ENCODE assay signal across 18 cellular contexts in the genomic region with DNA sequence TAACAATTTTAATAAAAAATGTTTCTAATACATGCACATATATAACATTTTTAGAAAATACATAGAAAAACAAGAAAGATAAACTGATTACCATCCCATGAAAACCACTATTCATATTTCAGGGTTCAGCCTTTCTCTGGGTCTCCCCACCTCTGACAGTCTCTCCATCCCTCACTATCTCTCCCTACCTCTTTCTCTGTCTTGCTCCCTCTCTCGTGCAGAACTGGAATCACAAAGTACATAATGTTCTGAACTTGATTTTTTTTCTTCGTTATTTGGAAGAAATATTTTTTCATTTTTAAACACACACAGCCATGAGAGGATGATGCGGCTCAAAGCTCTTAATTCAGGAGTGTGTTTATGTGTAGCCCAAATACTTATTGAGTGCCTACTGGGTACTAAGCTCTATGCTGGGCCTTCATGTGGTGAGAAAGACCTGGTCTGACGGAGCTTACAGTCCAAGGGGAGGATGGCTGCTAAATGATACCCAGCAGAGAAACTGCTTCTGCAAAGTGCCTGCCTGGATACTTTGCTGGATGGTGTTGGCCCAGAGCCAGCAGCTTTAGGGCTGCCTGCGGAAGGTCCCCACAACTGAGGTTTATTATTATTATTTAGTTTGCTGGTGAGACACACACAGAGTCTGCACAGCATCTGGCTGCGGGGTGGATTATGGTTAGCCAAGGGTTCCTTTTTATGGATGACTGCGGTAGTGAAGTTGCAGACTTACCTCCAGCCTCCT. TPM values are rescaled to one million over a fixed set of nuclear protein-coding genes. Genes with fewer than 3 reads are reported as not detected.
A peak's percentile ranks its signal among the peaks of the same experiment; 100 is the strongest.
DNase-seq lines count a peak whose midpoint lies in the region; ATAC-seq and TF ChIP-seq lines count a peak whose summit lies in the region.
"Had no signal": no experiment of that assay in that cellular context is flagged by ENCODE, and none has a peak within 500 bp of the region (broad histone marks: within the 10 kb centered on the region; RNA-seq: fewer than 3 reads in every experiment).

No MANE protein-coding gene starts in this region.

- peaks cover 60% of the 10 kb centered on the region for H3K27me3 Mint-ChIP-seq in chondrocyte (ENCODE audit: low read depth)
- peaks cover 0 to 3% (median 0%) of the 10 kb centered on the region in 5 donors for H3K27me3 Mint-ChIP-seq in naive thymus-derived CD8-positive, alpha-beta T cell

- H3K4me1 ChIP-seq in left ventricle myocardium inferior (peaks cover 31% of the 10 kb centered on the region), mesendoderm (ENCODE audit: control insufficient read depth, low read depth, low read length) (no peaks in the 10 kb centered on the region)

- no peaks in the 10 kb centered on the region for H3K79me1 ChIP-seq in mesendoderm (ENCODE audit: low read length)

- H3K36me3 Mint-ChIP-seq in chondrocyte (ENCODE audit: low read depth), result no peaks in the 10 kb centered on the region
- H3K36me3 Mint-ChIP-seq in naive thymus-derived CD8-positive, alpha-beta T cell, result no peaks in the 10 kb centered on the region
- H3K36me3 Mint-ChIP-seq: naive B cell; stimulated activated effector memory CD8-positive, alpha-beta T cell treated with anti-CD3 and anti-CD28 coated beads, Interleukin-12 subunit alpha, Interleukin-12 subunit beta, amount 100 ng/mL, for 72 hours had no signal

- H2BK15ac ChIP-seq in mesendoderm (replicated peaks; ENCODE audit: low read depth), result no peak overlapping the region

- no CpG with 5 or more reads among the region's 7 CpGs for WGBS in mesendoderm (ENCODE audit: extremely low coverage, insufficient coverage, low lambda C conversion rate)

- ATAC-seq in Right ventricle myocardium inferior, result no peak
- no peak for ATAC-seq in GM18907 (IDR thresholded peaks at IDR 0.05; ENCODE audit: unreplicated experiment)
- ATAC-seq in naive thymus-derived CD8-positive, alpha-beta T cell, result no peak
- ATAC-seq: activated CD8-positive, alpha-beta T cell treated with anti-CD3 and anti-CD28 coated beads, Interleukin-2, amount 10 ng/mL, durations not matched to agents 7 days and 5 days; left colon; right cardiac atrium; stimulated activated effector memory CD8-positive, alpha-beta T cell treated with anti-CD3 and anti-CD28 coated beads, Interleukin-12 subunit alpha, Interleukin-12 subunit beta, amount 100 ng/mL, for 72 hours had no signal

- no peak overlapping the region for H3K4me3 ChIP-seq in left ventricle myocardium inferior
- no peak overlapping the region for H3K4me3 ChIP-seq in mesendoderm (ENCODE audit: low read length)
- H3K4me3 ChIP-seq: upper lobe of left lung had no signal

- H3K27ac ChIP-seq in left ventricle myocardium inferior (replicated peaks), result no peak overlapping the region
- H3K27ac ChIP-seq in mesendoderm (ENCODE audit: low read depth, low read length), result no peak overlapping the region
- H3K27ac ChIP-seq: upper lobe of left lung had no signal

- H3K56ac ChIP-seq in mesendoderm (ENCODE audit: low read length), result no peak overlapping the region

- H3K79me2 ChIP-seq in mesendoderm (ENCODE audit: control insufficient read depth, insufficient read depth, low read length), result no peaks in the 10 kb centered on the region

- intact Hi-C loops in left ventricle myocardium inferior (cut with micrococcal nuclease) (no loop called here), Right ventricle myocardium inferior (cut with DNase I) (no loop called here)

- TF ChIP-seq CTCF in left ventricle myocardium inferior (IDR thresholded peaks at IDR 0.05; ENCODE audit: borderline replicate concordance), result peak; percentile 22
- TF ChIP-seq CTCF in chondrocyte (IDR thresholded peaks at IDR 0.05), result peak; percentile 30

- H3K27me3 ChIP-seq in left ventricle myocardium inferior (ENCODE audit: low read depth) (peaks cover 16% of the 10 kb centered on the region), mesendoderm (ENCODE audit: insufficient read depth, low read length, poor library complexity) (no peaks in the 10 kb centered on the region)
- H3K27me3 ChIP-seq: upper lobe of left lung had no signal

- no peaks in the 10 kb centered on the region for H3K4me1 Mint-ChIP-seq in chondrocyte (ENCODE audit: low read depth)
- H3K4me1 Mint-ChIP-seq in naive thymus-derived CD8-positive, alpha-beta T cell, result peaks cover 10 to 48% (median 24%) of the 10 kb centered on the region in 4 donors

- no peaks in the 10 kb centered on the region for H3K9me3 ChIP-seq in left ventricle myocardium inferior (replicated peaks)
- H3K9me3 ChIP-seq: upper lobe of left lung had no signal

- no peak overlapping the region for H3K27ac Mint-ChIP-seq in chondrocyte (ENCODE audit: unreplicated experiment)
- peak overlapping the region in 1 of 10 donors; percentile 11 for H3K27ac Mint-ChIP-seq in naive thymus-derived CD8-positive, alpha-beta T cell
- H3K27ac Mint-ChIP-seq: activated CD8-positive, alpha-beta T cell treated with anti-CD3 and anti-CD28 coated beads, Interleukin-2, amount 10 ng/mL, durations not matched to agents 7 days and 5 days; naive B cell; stimulated activated effector memory CD8-positive, alpha-beta T cell treated with anti-CD3 and anti-CD28 coated beads, Interleukin-12 subunit alpha, Interleukin-12 subunit beta, amount 100 ng/mL, for 72 hours had no signal

- H3K4me2 ChIP-seq in mesendoderm (ENCODE audit: low read length), result no peak overlapping the region

- no peak overlapping the region for H4K5ac ChIP-seq in mesendoderm (ENCODE audit: low read length)

- no peak overlapping the region for H3K4ac ChIP-seq in mesendoderm (ENCODE audit: low read depth, low read length)

- H4K8ac ChIP-seq in mesendoderm (ENCODE audit: low read depth, low read length), result no peak overlapping the region

- H3K36me3 ChIP-seq in left ventricle myocardium inferior (no peaks in the 10 kb centered on the region), mesendoderm (ENCODE audit: control insufficient read depth, insufficient read depth, low read length) (no peaks in the 10 kb centered on the region)
- H3K36me3 ChIP-seq: upper lobe of left lung had no signal

- H3K18ac ChIP-seq in mesendoderm (ENCODE audit: low read length), result no peak overlapping the region

- DNase-seq in left ventricle myocardium inferior, result no peak
- no peak for DNase-seq in Right ventricle myocardium inferior (ENCODE audit: missing footprints)
- DNase-seq in NCI-H1105 treated with DMSO at 0.1 percent for 48 hours (lab: John Stamatoyannopoulos, UW), result peak; percentile 14
- DNase-seq in chondrocyte (ENCODE audit: low spot score), result no peak
- DNase-seq in mesendoderm, result no peak
- DNase-seq in GF-D8 (lab: John Stamatoyannopoulos, UW), result no peak
- no peak for DNase-seq in naive thymus-derived CD8-positive, alpha-beta T cell
- DNase-seq: activated CD8-positive, alpha-beta T cell treated with anti-CD3 and anti-CD28 coated beads, Interleukin-2, amount 10 ng/mL, durations not matched to agents 7 days and 5 days; activated gamma-delta T cell; HCEC 1CT; left colon; naive B cell; SHP77 treated with DMSO at 0.1 percent for 48 hours; stimulated activated CD4-positive, alpha-beta T cell treated with anti-CD3 and anti-CD28 coated beads, Interleukin-4, amount 100 ng/mL, for 24 hours; upper lobe of left lung had no signal

- H3K9me3 Mint-ChIP-seq in chondrocyte (ENCODE audit: low read depth), result no peaks in the 10 kb centered on the region
- H3K9me3 Mint-ChIP-seq in naive thymus-derived CD8-positive, alpha-beta T cell, result no peaks in the 10 kb centered on the region
- H3K9me3 Mint-ChIP-seq: stimulated activated effector memory CD8-positive, alpha-beta T cell treated with anti-CD3 and anti-CD28 coated beads, Interleukin-12 subunit alpha, Interleukin-12 subunit beta, amount 100 ng/mL, for 72 hours had no signal

- no peak overlapping the region for H3K4me3 Mint-ChIP-seq in chondrocyte (ENCODE audit: unreplicated experiment)
- H3K4me3 Mint-ChIP-seq in naive thymus-derived CD8-positive, alpha-beta T cell, result no peak overlapping the region
- H3K4me3 Mint-ChIP-seq: activated CD8-positive, alpha-beta T cell treated with anti-CD3 and anti-CD28 coated beads, Interleukin-2, amount 10 ng/mL, durations not matched to agents 7 days and 5 days; naive B cell; stimulated activated effector memory CD8-positive, alpha-beta T cell treated with anti-CD3 and anti-CD28 coated beads, Interleukin-12 subunit alpha, Interleukin-12 subunit beta, amount 100 ng/mL, for 72 hours had no signal

- H2AK5ac ChIP-seq in mesendoderm (ENCODE audit: low read length), result no peak overlapping the region

- H3K9ac ChIP-seq in mesendoderm (ENCODE audit: low read length), result no peak overlapping the region

- H2BK5ac ChIP-seq in mesendoderm (ENCODE audit: low read length), result no peak overlapping the region

- POLR2A ChIA-PET in naive thymus-derived CD8-positive, alpha-beta T cell (lab: Charles Lee), result interaction anchor here (1.2 to 1.3 kb wide), 2 partner anchors 116 kb away, joined by 5 to 7 read pairs; a partner anchor contains a TSS

- H3K23ac ChIP-seq in mesendoderm (ENCODE audit: low read length), result no peak overlapping the region

- H2BK120ac ChIP-seq in mesendoderm (ENCODE audit: low read depth, low read length), result no peak overlapping the region

RNA-seq across cellular contexts. Expression of a gene that starts 42.6 kb away (rescaled TPM):
- total RNA-seq in left ventricle myocardium inferior, result 18.7 TPM
- total RNA-seq in Right ventricle myocardium inferior, result 24.4 TPM
- 38.9 to 53.4 TPM (median 47.6 TPM) in 3 replicates for total RNA-seq in chondrocyte
- 110 TPM for polyA plus RNA-seq in mesendoderm (2013, experiment 1 of 2)
- 110 TPM for polyA plus RNA-seq in mesendoderm (2013, experiment 2 of 2)
- total RNA-seq in naive thymus-derived CD8-positive, alpha-beta T cell, result 10 to 100 TPM; 30.4 to 34.8 TPM
- polyA plus RNA-seq in naive thymus-derived CD8-positive, alpha-beta T cell, result 10 to 100 TPM in 2 of 3 donors, 1 to 10 TPM in 1; 8.7 to 12.7 (median 10.7) TPM
